Comparison of ENCODE assay signal across 8 cellular contexts in genomic region chr18:44733069-44733753, GRCh38. TPM values are rescaled to one million over a fixed set of nuclear protein-coding genes. Genes with fewer than 3 reads are reported as not detected.
A peak's percentile ranks its signal among the peaks of the same experiment; 100 is the strongest.
DNase-seq lines count a peak whose midpoint lies in the region; ATAC-seq and TF ChIP-seq lines count a peak whose summit lies in the region.

No MANE protein-coding gene starts in this region.

- intact Hi-C loops in mammary epithelial cell (cut with micrococcal nuclease) = loop anchor here (2.0 to 10.0 kb wide), 4 partner anchors 40 to 482 kb away; no protein-coding TSS in a partner anchor

- CTCF ChIA-PET in mammary epithelial cell (lab: Charles Lee; ENCODE audit: low non-redundant PET) = interaction anchor here (1.0 kb wide), 1 partner anchor 34 kb away, joined by 6 read pairs; no protein-coding TSS in a partner anchor

- H3K27me3 Mint-ChIP-seq in osteocyte (ENCODE audit: unreplicated experiment) = no peaks in the 10 kb centered on the region

- H3K9ac ChIP-seq in mammary epithelial cell (ENCODE audit: insufficient read depth, low read length) = peak overlapping the region; percentile 54

- no peak for TF ChIP-seq CTCF in mammary epithelial cell (conservative IDR thresholded peaks at IDR 0.05 in 1 of 2, IDR thresholded peaks at IDR 0.05 in 1 of 2; ENCODE audit: extremely low read depth in 1 of 2, insufficient read depth in 1 of 2, low read depth in 1 of 2, low read length in 2 of 2)
- TF ChIP-seq CTCF in osteocyte (IDR thresholded peaks at IDR 0.05) = no peak

- peaks cover 56% of the 10 kb centered on the region for H3K4me1 ChIP-seq in mammary epithelial cell (ENCODE audit: insufficient read depth, low read length)

- BruUV-seq in mammary epithelial cell (replicated peaks; lab: Mats Ljungman, UMichigan) = TSS peak; percentile 95

- H3K79me2 ChIP-seq in mammary epithelial cell (ENCODE audit: insufficient read depth, low read length) = peaks cover 38% of the 10 kb centered on the region

- H3K36me3 Mint-ChIP-seq in osteocyte (ENCODE audit: unreplicated experiment) = peaks cover 22% of the 10 kb centered on the region

- no peak overlapping the region for H3K4me3 ChIP-seq in mammary epithelial cell (replicated peaks in 1 of 3; ENCODE audit: insufficient read depth in 1 of 3, low read depth in 2 of 3, low read length in 3 of 3)

- H3K4me2 ChIP-seq in mammary epithelial cell (ENCODE audit: insufficient read depth, low read depth, low read length) = peak overlapping the region; percentile 75

- no peak overlapping the region for H2AFZ ChIP-seq in mammary epithelial cell (ENCODE audit: low read depth, low read length)

- H3K9me3 Mint-ChIP-seq in osteocyte (ENCODE audit: unreplicated experiment) = no peaks in the 10 kb centered on the region

- 13% methylated on average over 7 of the region's 8 CpGs for WGBS in mammary epithelial cell (ENCODE audit: low coverage, missing lambda C conversion rate)

- H3K4me3 Mint-ChIP-seq in osteocyte (ENCODE audit: unreplicated experiment) = no peak overlapping the region

- ATAC-seq in GM19324 (IDR thresholded peaks at IDR 0.05; ENCODE audit: low FRiP score, unreplicated experiment) (no peak), HG02678 (IDR thresholded peaks at IDR 0.05; ENCODE audit: unreplicated experiment) (no peak)

- DNase-seq in Daoy (ENCODE audit: low read depth) (peak; percentile 85), NOMO-1 treated with dmso at 0.1 percent for 144 hours (lab: John Stamatoyannopoulos, UW; ENCODE audit: unreplicated experiment) (peak; percentile 80), mammary epithelial cell (peak; percentile 93), osteocyte (ENCODE audit: extremely low spot score, unreplicated experiment) (no peak), NCI-H526 treated with DMSO at 0.1 percent for 48 hours (lab: John Stamatoyannopoulos, UW) (no peak), NCI-H187 treated with DMSO at 0.1 percent for 48 hours (lab: John Stamatoyannopoulos, UW) (no peak)

- H3K9me3 ChIP-seq in mammary epithelial cell (replicated peaks; ENCODE audit: insufficient read depth, low read length) = no peaks in the 10 kb centered on the region

- dilution Hi-C loops in mammary epithelial cell (cut with HindIII; ENCODE audit: low sequenced_read_pairs) = no loop called here

- H3K27me3 ChIP-seq in mammary epithelial cell (ENCODE audit: insufficient read depth, low read length) = no peaks in the 10 kb centered on the region

- H4K20me1 ChIP-seq in mammary epithelial cell (ENCODE audit: insufficient read depth, low read length) = no peaks in the 10 kb centered on the region

- peaks cover 50% of the 10 kb centered on the region for H3K4me1 Mint-ChIP-seq in osteocyte (ENCODE audit: unreplicated experiment)

- H3K27ac Mint-ChIP-seq in osteocyte (ENCODE audit: unreplicated experiment) = peak overlapping the region; percentile 79

- H3K36me3 ChIP-seq in mammary epithelial cell (ENCODE audit: insufficient read depth, low read length) = peaks cover 3% of the 10 kb centered on the region

- H3K27ac ChIP-seq in mammary epithelial cell (ENCODE audit: insufficient read depth, low read depth, low read length) = peak overlapping the region; percentile 88

- in situ Hi-C loops in mammary epithelial cell (cut with MboI; ENCODE audit: low sequenced_read_pairs in 2 of 2) = no loop called here

RNA-seq across cellular contexts. Expression of gene SETBP1, which starts 52.5 kb away (rescaled TPM):
- total RNA-seq in Daoy (2014; rRNA removed; shearing (Covaris generic)) = 1.0 and 1.6 TPM in 2 replicates
- total RNA-seq in mammary epithelial cell (10 to 100 TPM; 23.2 to 34.7 TPM), osteocyte (69.3 and 80.0 TPM in 2 replicates)
- polyA plus RNA-seq in mammary epithelial cell = 7.4 TPM
- 12.7 TPM for polyA minus RNA-seq in mammary epithelial cell

Comparison
In these comparisons a context has a peak if more than half of its experiments do, and no peak if none do; other contexts are left out.
1. DNase-seq: peak in Daoy (single experiment), NOMO-1 treated with dmso at 0.1 percent for 144 hours (single experiment) and mammary epithelial cell (single experiment); none in osteocyte (single experiment), NCI-H526 treated with DMSO at 0.1 percent for 48 hours (single experiment) and NCI-H187 treated with DMSO at 0.1 percent for 48 hours (single experiment).